ENCODE assay signal across 25 cellular contexts in the genomic region with DNA sequence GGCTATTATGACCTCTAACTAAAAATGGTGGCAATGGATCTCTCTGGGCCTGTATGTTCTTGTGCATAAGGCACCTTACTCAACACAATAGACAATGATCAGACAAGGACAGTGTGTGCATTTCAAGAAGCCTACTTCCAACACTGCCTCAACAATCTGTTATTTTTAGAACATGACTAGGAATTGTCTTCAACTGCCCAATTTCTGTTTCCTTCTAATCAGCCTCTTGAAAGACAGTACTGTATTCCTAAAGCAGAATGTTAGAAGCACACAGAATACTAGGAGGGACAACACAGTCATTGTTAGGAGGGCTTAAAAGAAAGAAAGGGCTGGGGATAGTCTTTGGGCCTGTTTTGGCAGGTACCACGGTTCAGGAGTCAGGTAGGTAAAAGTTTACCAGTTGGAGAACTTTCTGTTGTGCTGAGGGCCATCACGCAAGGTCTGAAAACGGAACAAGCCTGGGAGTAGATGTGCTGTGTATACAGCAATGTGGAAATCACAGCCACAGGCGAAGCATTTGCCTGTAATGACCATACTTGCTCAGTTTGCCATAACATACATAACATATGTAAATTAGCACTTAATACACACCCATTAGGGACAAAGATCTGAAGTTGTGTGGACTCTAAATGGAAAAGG.
DNase-seq lines count a peak whose midpoint lies in the region; ATAC-seq, FAIRE-seq and TF ChIP-seq lines count a peak whose summit lies in the region.
"Had no signal": no experiment of that assay in that cellular context is flagged by ENCODE, and none has a peak within 500 bp of the region (broad histone marks: within the 10 kb centered on the region; RNA-seq: fewer than 3 reads in every experiment).

No MANE protein-coding gene starts in this region.

- no peaks in the 10 kb centered on the region for H3K9me3 ChIP-seq in psoas muscle
- no peaks in the 10 kb centered on the region for H3K9me3 ChIP-seq in uterus
- H3K9me3 ChIP-seq: BE2C, SJSA1, upper lobe of right lung had no signal

- TF ChIP-seq CTCF in psoas muscle (IDR thresholded peaks at IDR 0.05) (no peak), uterus (IDR thresholded peaks at IDR 0.05) (no peak)

- H3K4me3 ChIP-seq in psoas muscle (no peak overlapping the region), uterus (no peak overlapping the region)
- H3K4me3 ChIP-seq: SJSA1, skin epidermis, upper lobe of right lung had no signal

- H3K4me1 ChIP-seq in psoas muscle (no peaks in the 10 kb centered on the region), uterus (no peaks in the 10 kb centered on the region)
- H3K4me1 ChIP-seq: BE2C, upper lobe of right lung had no signal

- H3K27me3 ChIP-seq in psoas muscle (ENCODE audit: insufficient read depth in 3 of 3, low read length in 2 of 3), result peaks cover 0 to 17% (median 0%) of the 10 kb centered on the region in 3 donors
- H3K27me3 ChIP-seq in uterus, result no peaks in the 10 kb centered on the region
- H3K27me3 ChIP-seq: BE2C, SJSA1, upper lobe of right lung had no signal

- intact Hi-C loops in psoas muscle (cut with DNase I) (no loop called here), uterus (cut with DNase I; ENCODE audit: low total_unique reads) (no loop called here)

- H3K36me3 ChIP-seq in psoas muscle (ENCODE audit: insufficient read depth in 1 of 2, low read depth in 1 of 2) (no peaks in the 10 kb centered on the region), uterus (no peaks in the 10 kb centered on the region)
- H3K36me3 ChIP-seq: BE2C, SJSA1, upper lobe of right lung, WERI-Rb-1 had no signal

- no peak for DNase-seq in GM12891 (ENCODE audit: insufficient read length, low spot score)
- peak; percentile 13 for DNase-seq in germinal center (ENCODE audit: low spot score)
- DNase-seq in psoas muscle, result no peak
- DNase-seq in uterus, result no peak
- no peak for DNase-seq in KG1 (lab: John Stamatoyannopoulos, UW)
- DNase-seq: activated CD4-positive, alpha-beta T cell treated with anti-CD3 and anti-CD28 coated beads, Interleukin-2, amount 50 U/mL, for 48 hours; activated gamma-delta T cell treated with Interleukin-2 at 50 U/mL for 16 hours; activated T-cell treated with anti-CD3 and anti-CD28 coated beads for 4 hours; BE2C; foreskin fibroblast; NCI-H187 treated with DMSO at 0.1 percent for 48 hours; NCI-H345; nephron progenitor cell; stimulated activated CD4-positive, alpha-beta T cell treated with anti-CD3 and anti-CD28 coated beads, Interleukin-4, amount 100 ng/mL, for 24 hours; T-helper 2 cell; upper lobe of right lung; WERI-Rb-1 had no signal

- ATAC-seq in HG02678 (IDR thresholded peaks at IDR 0.05; ENCODE audit: unreplicated experiment) (peak; percentile 44), psoas muscle (peak in 3 of 4 donors; percentile 25 to 70 (median 63)), GM21528 (IDR thresholded peaks at IDR 0.05; ENCODE audit: low FRiP score, unreplicated experiment) (no peak), GM18909 (IDR thresholded peaks at IDR 0.05; ENCODE audit: poor library complexity, unreplicated experiment) (no peak)
- ATAC-seq: upper lobe of right lung had no signal

- FAIRE-seq in GM12891 (lab: Jason Lieb, UNC), result peak; percentile 73
- FAIRE-seq: islet of Langerhans had no signal

- H3K27ac ChIP-seq in psoas muscle (no peak overlapping the region), uterus (no peak overlapping the region)
- H3K27ac ChIP-seq: epithelial cell of prostate, KMS-11, SJSA1, skin epidermis, upper lobe of right lung, WERI-Rb-1 had no signal

- TF ChIP-seq POLR2A in GM12891 (IDR thresholded peaks at IDR 0.05; ENCODE audit: low read depth, low read length) (no peak), uterus (IDR thresholded peaks at IDR 0.05) (no peak)

- WGBS in psoas muscle, 3 donors, result 77 to 94% (median 91%) methylated on average over 4 of the region's 4 CpGs

TF ChIP-seq in GM12891, 5 proteins besides CTCF, POLR2A, EP300 and RAD21:
- no peak for TF ChIP-seq POLR2AphosphoS5 (IDR thresholded peaks at IDR 0.05; ENCODE audit: low read depth, low read length)
- no peak for TF ChIP-seq PAX5 (IDR thresholded peaks at IDR 0.05; ENCODE audit: insufficient read depth, low read length, severe bottlenecking)
- no peak for TF ChIP-seq POU2F2 (IDR thresholded peaks at IDR 0.05; ENCODE audit: low read depth, low read length)
- no peak for TF ChIP-seq TAF1 (IDR thresholded peaks at IDR 0.05; ENCODE audit: low read depth, low read length)
- TF ChIP-seq SPI1 (IDR thresholded peaks at IDR 0.05; ENCODE audit: low read depth, low read length), result no peak

Comparison
In these comparisons a context has a peak if more than half of its experiments do, and no peak if none do; other contexts are left out.
1. ATAC-seq: peak in HG02678 (single experiment) and psoas muscle (3 of 4); none in GM21528 (single experiment) and GM18909 (single experiment).